Comparison of ENCODE assay signal across 25 cellular contexts in the genomic region with DNA sequence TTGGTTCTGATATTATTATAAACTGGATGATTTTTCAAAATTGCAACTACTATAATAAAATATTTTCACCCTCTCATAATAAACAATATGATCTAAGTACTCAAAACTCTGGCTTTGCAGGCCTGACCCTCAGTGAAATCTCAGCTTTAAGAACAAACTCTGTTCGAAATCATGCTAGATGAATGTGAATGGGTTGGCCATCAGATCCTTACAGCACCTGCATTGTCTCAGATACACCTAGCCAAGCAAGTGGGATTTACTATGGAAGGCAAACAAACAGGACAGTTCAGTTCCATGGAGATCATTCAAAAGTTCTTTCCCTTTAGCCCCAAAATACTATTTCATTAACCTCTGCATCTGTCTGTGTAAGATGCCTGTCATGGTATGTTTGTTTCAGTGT. TPM values are rescaled to one million over a fixed set of nuclear protein-coding genes. Genes with fewer than 3 reads are reported as not detected.
"Had no signal": no experiment of that assay in that cellular context is flagged by ENCODE, and none has a peak within 500 bp of the region (broad histone marks: within the 10 kb centered on the region; RNA-seq: fewer than 3 reads in every experiment).

No MANE protein-coding gene starts in this region.

- H3K4me1 ChIP-seq: colonic mucosa, upper lobe of left lung, vagina had no signal

- ATAC-seq: heart left ventricle; naive thymus-derived CD4-positive, alpha-beta T cell; sciatic nerve had no signal

- H3K9me3 ChIP-seq: colonic mucosa, neutrophil, thyroid gland, upper lobe of left lung, vagina had no signal

- H3K27me3 ChIP-seq: colonic mucosa, heart left ventricle, thyroid gland, upper lobe of left lung, vagina had no signal

- H3K27ac ChIP-seq: colonic mucosa, heart left ventricle, neutrophil, skin epidermis, thyroid gland, upper lobe of left lung, vagina had no signal

- DNase-seq: colonic mucosa; dermis blood vessel endothelial cell; heart left ventricle; hippocampal formation; kidney glomerular epithelial cell; mesendoderm; naive thymus-derived CD4-positive, alpha-beta T cell; nephron progenitor cell; posterior cingulate gyrus; stimulated activated CD4-positive, alpha-beta T cell treated with anti-CD3 and anti-CD28 coated beads, Interleukin-2, amount 100 ng/mL, for 48 hours; stimulated activated naive CD4-positive, alpha-beta T cell treated with Interleukin-2 at 50 U/mL for 16 hours; thyroid gland; upper lobe of left lung had no signal

- FAIRE-seq: frontal cortex, islet of Langerhans had no signal

- H3K4me3 Mint-ChIP-seq: naive thymus-derived CD4-positive, alpha-beta T cell; nephron progenitor cell had no signal

- H3K4me3 ChIP-seq: colonic mucosa, heart left ventricle, skin epidermis, thyroid gland, upper lobe of left lung, vagina had no signal

- H3K36me3 ChIP-seq: colonic mucosa, heart left ventricle, neutrophil, thyroid gland, upper lobe of left lung, vagina had no signal

- H3K4me1 Mint-ChIP-seq: naive thymus-derived CD4-positive, alpha-beta T cell had no signal

RNA-seq across cellular contexts. Expression of gene STYXL2, which starts 44.8 kb away (rescaled TPM):
- total RNA-seq: dermis blood vessel endothelial cell; fibroblast of lung; glomerular endothelial cell; lung microvascular endothelial cell; naive thymus-derived CD4-positive, alpha-beta T cell; pulmonary artery endothelial cell; thyroid gland; vagina had no signal
- polyA plus RNA-seq: fibroblast of lung; liver; naive thymus-derived CD4-positive, alpha-beta T cell had no signal

RNA-seq across cellular contexts. Expression of gene GPA33, which starts 48.5 kb away (rescaled TPM):
- total RNA-seq: dermis blood vessel endothelial cell, fibroblast of lung, frontal cortex, glomerular endothelial cell, lung microvascular endothelial cell, osteocyte, pulmonary artery endothelial cell, sciatic nerve, thyroid gland had no signal
- polyA plus RNA-seq: fibroblast of lung had no signal
